Comparison of ENCODE assay signal across 20 cellular contexts in genomic region chr10:70901276-70901878, GRCh38. TPM values are rescaled to one million over a fixed set of nuclear protein-coding genes. Genes with fewer than 3 reads are reported as not detected.
DNase-seq lines count a peak whose midpoint lies in the region; ATAC-seq and TF ChIP-seq lines count a peak whose summit lies in the region.
"Had no signal": no experiment of that assay in that cellular context is flagged by ENCODE, and none has a peak within 500 bp of the region (broad histone marks: within the 10 kb centered on the region; RNA-seq: fewer than 3 reads in every experiment).

No MANE protein-coding gene starts in this region.

- intact Hi-C loops in activated naive CD4-positive, alpha-beta T cell treated with anti-CD3 and anti-CD28 coated beads for 36 hours (cut with micrococcal nuclease), result no loop called here
- intact Hi-C loops in sciatic nerve (cut with DNase I), result no loop called here
- intact Hi-C loops in CD4-positive, alpha-beta T cell (cut with DNase I, micrococcal nuclease), result no loop called here

- CTCF ChIA-PET in activated naive CD4-positive, alpha-beta T cell treated with anti-CD3 and anti-CD28 coated beads, Interleukin-2, amount 10 ng/mL, durations not matched to agents 7 days and 5 days (lab: Charles Lee), result interaction anchor here (2.0 to 2.8 kb wide), 2 partner anchors 14 to 384 kb away, joined by 8 to 15 read pairs; no protein-coding TSS in a partner anchor
- CTCF ChIA-PET in activated naive CD4-positive, alpha-beta T cell treated with anti-CD3 and anti-CD28 coated beads for 36 hours (lab: Charles Lee), result interaction anchor here (0.7 to 0.8 kb wide), 3 partner anchors 20 to 74 kb away, joined by 3 read pairs; no protein-coding TSS in a partner anchor
- CTCF ChIA-PET in CD4-positive, alpha-beta T cell (lab: Charles Lee), result no interaction called here

- peak overlapping the region; percentile 34 for H4K91ac ChIP-seq in mesenchymal stem cell (ENCODE audit: low read length)

- H3K36me3 ChIP-seq in Peyer's patch, result no peaks in the 10 kb centered on the region
- no peaks in the 10 kb centered on the region for H3K36me3 ChIP-seq in mesenchymal stem cell (ENCODE audit: control insufficient read depth in 1 of 2, insufficient read depth in 2 of 2, low read depth in 1 of 2, low read length in 2 of 2)
- H3K36me3 ChIP-seq: BLaER1 treated with 17β-estradiol and CSF1 and Interleukin-3, amounts not matched to agents 10 nM and 100 nM had no signal

- no peaks in the 10 kb centered on the region for H3K36me3 Mint-ChIP-seq in activated naive CD4-positive, alpha-beta T cell treated with anti-CD3 and anti-CD28 coated beads, Interleukin-2, amount 10 ng/mL, durations not matched to agents 7 days and 5 days
- H3K36me3 Mint-ChIP-seq in activated naive CD4-positive, alpha-beta T cell treated with anti-CD3 and anti-CD28 coated beads for 36 hours (ENCODE audit: low read depth), result no peaks in the 10 kb centered on the region
- no peaks in the 10 kb centered on the region for H3K36me3 Mint-ChIP-seq in CD4-positive, alpha-beta T cell (ENCODE audit: low read depth)
- H3K36me3 Mint-ChIP-seq: CD8-positive, alpha-beta memory T cell; IgD-negative memory B cell had no signal

- no peak overlapping the region for H3K4me3 Mint-ChIP-seq in activated naive CD4-positive, alpha-beta T cell treated with anti-CD3 and anti-CD28 coated beads, Interleukin-2, amount 10 ng/mL, durations not matched to agents 7 days and 5 days
- H3K4me3 Mint-ChIP-seq in activated naive CD4-positive, alpha-beta T cell treated with anti-CD3 and anti-CD28 coated beads for 36 hours, result no peak overlapping the region
- no peak overlapping the region for H3K4me3 Mint-ChIP-seq in CD4-positive, alpha-beta T cell
- H3K4me3 Mint-ChIP-seq: B cell; CD8-positive, alpha-beta memory T cell; GM23338; H9; IgD-negative memory B cell had no signal

- H3K4me3 ChIP-seq in Peyer's patch (no peak overlapping the region), mesenchymal stem cell (ENCODE audit: insufficient read depth in 1 of 2, low read depth in 1 of 2, low read length in 2 of 2) (no peak overlapping the region)
- H3K4me3 ChIP-seq: BLaER1 treated with 17β-estradiol and CSF1 and Interleukin-3, amounts not matched to agents 10 nM and 100 nM; GM12878; GM23338 had no signal

- no peak for ATAC-seq in sciatic nerve
- no peak for ATAC-seq in CD4-positive, alpha-beta T cell (ENCODE audit: poor library complexity)
- ATAC-seq: GM12878, GM23338, HepG2 had no signal

- H3K79me1 ChIP-seq in mesenchymal stem cell (replicated peaks; ENCODE audit: low read length, poor library complexity, severe bottlenecking), result no peaks in the 10 kb centered on the region

- H3K9me3 Mint-ChIP-seq in activated naive CD4-positive, alpha-beta T cell treated with anti-CD3 and anti-CD28 coated beads, Interleukin-2, amount 10 ng/mL, durations not matched to agents 7 days and 5 days, result no peaks in the 10 kb centered on the region
- no peaks in the 10 kb centered on the region for H3K9me3 Mint-ChIP-seq in activated naive CD4-positive, alpha-beta T cell treated with anti-CD3 and anti-CD28 coated beads for 36 hours
- H3K9me3 Mint-ChIP-seq in CD4-positive, alpha-beta T cell, result no peaks in the 10 kb centered on the region
- H3K9me3 Mint-ChIP-seq: CD8-positive, alpha-beta memory T cell; GM23338; H9; IgD-negative memory B cell had no signal

- POLR2A ChIA-PET in CD4-positive, alpha-beta T cell (lab: Charles Lee), result no interaction called here

- TF ChIP-seq POLR2A in Peyer's patch (IDR thresholded peaks at IDR 0.05), result no peak

- H2BK120ac ChIP-seq in mesenchymal stem cell (ENCODE audit: low read depth, low read length), result no peak overlapping the region

- H3K9me3 ChIP-seq in Peyer's patch (no peaks in the 10 kb centered on the region), mesenchymal stem cell (ENCODE audit: control insufficient read depth, low read length) (no peaks in the 10 kb centered on the region)
- H3K9me3 ChIP-seq in CD4-positive, alpha-beta T cell (ENCODE audit: control insufficient read depth, low read length), result no peaks in the 10 kb centered on the region

- H3K27ac Mint-ChIP-seq in activated naive CD4-positive, alpha-beta T cell treated with anti-CD3 and anti-CD28 coated beads, Interleukin-2, amount 10 ng/mL, durations not matched to agents 7 days and 5 days, result no peak overlapping the region
- H3K27ac Mint-ChIP-seq in activated naive CD4-positive, alpha-beta T cell treated with anti-CD3 and anti-CD28 coated beads for 36 hours, result no peak overlapping the region
- H3K27ac Mint-ChIP-seq in CD4-positive, alpha-beta T cell, result no peak overlapping the region
- H3K27ac Mint-ChIP-seq: B cell; CD8-positive, alpha-beta memory T cell; GM23338; H9; IgD-negative memory B cell had no signal

- no peak overlapping the region for H2AFZ ChIP-seq in mesenchymal stem cell (ENCODE audit: low read depth, low read length)
- H2AFZ ChIP-seq: GM23338 had no signal

- H3K4me2 ChIP-seq in mesenchymal stem cell (ENCODE audit: low read length, poor library complexity, severe bottlenecking), result no peak overlapping the region
- H3K4me2 ChIP-seq: BLaER1 treated with 17β-estradiol and CSF1 and Interleukin-3, amounts not matched to agents 10 nM and 100 nM; GM23338 had no signal

- H3K27me3 ChIP-seq in Peyer's patch, result no peaks in the 10 kb centered on the region
- H3K27me3 ChIP-seq in mesenchymal stem cell (ENCODE audit: control insufficient read depth in 1 of 2, insufficient read depth in 1 of 2, low read length in 2 of 2), result peaks cover 37 to 47% of the 10 kb centered on the region in 2 experiments
- no peaks in the 10 kb centered on the region for H3K27me3 ChIP-seq in CD4-positive, alpha-beta T cell (ENCODE audit: control insufficient read depth, insufficient read depth, low read length)
- H3K27me3 ChIP-seq: BLaER1 treated with 17β-estradiol and CSF1 and Interleukin-3, amounts not matched to agents 10 nM and 100 nM had no signal

- H3K4ac ChIP-seq in mesenchymal stem cell (ENCODE audit: low read depth in 1 of 2, low read length in 2 of 2), result no peak overlapping the region

- no peak overlapping the region for H3K27ac ChIP-seq in Peyer's patch
- H3K27ac ChIP-seq in mesenchymal stem cell (ENCODE audit: low read length, poor library complexity, severe bottlenecking), result no peak overlapping the region
- H3K27ac ChIP-seq in CD4-positive, alpha-beta T cell (ENCODE audit: low read depth, low read length), result no peak overlapping the region
- H3K27ac ChIP-seq: BLaER1 treated with 17β-estradiol and CSF1 and Interleukin-3, amounts not matched to agents 10 nM and 100 nM had no signal

- peaks cover 14% of the 10 kb centered on the region for H3K27me3 Mint-ChIP-seq in activated naive CD4-positive, alpha-beta T cell treated with anti-CD3 and anti-CD28 coated beads, Interleukin-2, amount 10 ng/mL, durations not matched to agents 7 days and 5 days
- H3K27me3 Mint-ChIP-seq in activated naive CD4-positive, alpha-beta T cell treated with anti-CD3 and anti-CD28 coated beads for 36 hours (ENCODE audit: low read depth), result no peaks in the 10 kb centered on the region
- H3K27me3 Mint-ChIP-seq in CD4-positive, alpha-beta T cell, result peaks cover 4% of the 10 kb centered on the region

- 89% methylated on average over 12 of the region's 13 CpGs for WGBS in mesenchymal stem cell

- H3K23ac ChIP-seq in mesenchymal stem cell (ENCODE audit: low read length in 2 of 2), result no peak overlapping the region

- H4K8ac ChIP-seq in mesenchymal stem cell (ENCODE audit: low read length), result no peak overlapping the region

- no peak overlapping the region for H2AK5ac ChIP-seq in mesenchymal stem cell (ENCODE audit: low read length, severe bottlenecking)

- H3K4me1 ChIP-seq in Peyer's patch (peaks cover 0 to 4% (median 0%) of the 10 kb centered on the region in 4 donors), mesenchymal stem cell (ENCODE audit: control insufficient read depth, insufficient read depth, low read depth, low read length) (peaks cover 2% of the 10 kb centered on the region)

- no peak overlapping the region for H2BK5ac ChIP-seq in mesenchymal stem cell (ENCODE audit: low read depth, low read length, poor library complexity, severe bottlenecking)

- no peaks in the 10 kb centered on the region for H3K4me1 Mint-ChIP-seq in activated naive CD4-positive, alpha-beta T cell treated with anti-CD3 and anti-CD28 coated beads, Interleukin-2, amount 10 ng/mL, durations not matched to agents 7 days and 5 days
- no peaks in the 10 kb centered on the region for H3K4me1 Mint-ChIP-seq in activated naive CD4-positive, alpha-beta T cell treated with anti-CD3 and anti-CD28 coated beads for 36 hours (ENCODE audit: low read depth)
- H3K4me1 Mint-ChIP-seq in CD4-positive, alpha-beta T cell (ENCODE audit: low read depth), result no peaks in the 10 kb centered on the region
- H3K4me1 Mint-ChIP-seq: B cell; CD8-positive, alpha-beta memory T cell; IgD-negative memory B cell had no signal

- no peak overlapping the region for H3K9ac ChIP-seq in mesenchymal stem cell (ENCODE audit: low read length)
- H3K9ac ChIP-seq: BLaER1 treated with 17β-estradiol and CSF1 and Interleukin-3, amounts not matched to agents 10 nM and 100 nM had no signal

- H3K14ac ChIP-seq in mesenchymal stem cell (ENCODE audit: low read length in 2 of 2), result no peak overlapping the region

- DNase-seq in activated naive CD4-positive, alpha-beta T cell treated with anti-CD3 and anti-CD28 coated beads, Interleukin-2, amount 10 ng/mL, durations not matched to agents 7 days and 5 days, result peak; percentile 10
- DNase-seq in activated naive CD4-positive, alpha-beta T cell treated with anti-CD3 and anti-CD28 coated beads for 36 hours, result no peak
- peak in 2 of 3 donors; percentile 27 to 34 for DNase-seq in Peyer's patch
- DNase-seq in mesenchymal stem cell, result no peak
- peak; percentile 38 for DNase-seq in sciatic nerve (ENCODE audit: low spot score)
- no peak for DNase-seq in NCI-H2196 (lab: John Stamatoyannopoulos, UW; ENCODE audit: unreplicated experiment)
- no peak for DNase-seq in CD4-positive, alpha-beta T cell
- DNase-seq in H4 (ENCODE audit: low spot score), result no peak
- DNase-seq: CD8-positive, alpha-beta memory T cell; COR-L47; DMS 273 treated with DMSO at 0.1 percent for 48 hours; DND-41; EL; H9 had no signal

- H2BK12ac ChIP-seq in mesenchymal stem cell (ENCODE audit: low read length in 2 of 2), result no peak overlapping the region

- TF ChIP-seq CTCF in Peyer's patch (IDR thresholded peaks at IDR 0.05), result no peak
- TF ChIP-seq CTCF in CD4-positive, alpha-beta T cell (IDR thresholded peaks at IDR 0.05), result no peak

- no peak overlapping the region for H3K18ac ChIP-seq in mesenchymal stem cell (ENCODE audit: low read depth in 1 of 2, low read length in 2 of 2)

- no peak overlapping the region for H2BK15ac ChIP-seq in mesenchymal stem cell (ENCODE audit: low read depth, poor library complexity, severe bottlenecking)

RNA-seq across cellular contexts. Expression of gene PCBD1, which starts 13.0 kb away (rescaled TPM):
- 10 to 100 TPM; 33.0 to 37.2 TPM for total RNA-seq in activated naive CD4-positive, alpha-beta T cell treated with anti-CD3 and anti-CD28 coated beads for 36 hours
- total RNA-seq in Peyer's patch (10 to 100 TPM; 38.8 to 63.5 (median 55.9) TPM), sciatic nerve (41.1 TPM)
- polyA plus RNA-seq in mesenchymal stem cell (2013, experiment 1 of 2), result 86.1 TPM
- polyA plus RNA-seq in mesenchymal stem cell (2013, experiment 2 of 2), result 80.5 TPM
- 1 to 10 TPM; 4.7 to 4.8 TPM for total RNA-seq in CD4-positive, alpha-beta T cell
- 18.8 and 22.2 TPM in 2 replicates for total RNA-seq in H4 (2014; rRNA removed; shearing (Covaris generic))

Comparison
In these comparisons a context has a peak if more than half of its experiments do, and no peak if none do; other contexts are left out.
1. DNase-seq: peak in activated naive CD4-positive, alpha-beta T cell treated with anti-CD3 and anti-CD28 coated beads, Interleukin-2, amount 10 ng/mL, durations not matched to agents 7 days and 5 days (single experiment), Peyer's patch (2 of 3) and sciatic nerve (single experiment); none in activated naive CD4-positive, alpha-beta T cell treated with anti-CD3 and anti-CD28 coated beads for 36 hours (single experiment), mesenchymal stem cell (single experiment), NCI-H2196 (single experiment), CD4-positive, alpha-beta T cell (0 of 10) and H4 (single experiment).